1 cellular context compared by ENCODE assay signal in the genomic region with DNA sequence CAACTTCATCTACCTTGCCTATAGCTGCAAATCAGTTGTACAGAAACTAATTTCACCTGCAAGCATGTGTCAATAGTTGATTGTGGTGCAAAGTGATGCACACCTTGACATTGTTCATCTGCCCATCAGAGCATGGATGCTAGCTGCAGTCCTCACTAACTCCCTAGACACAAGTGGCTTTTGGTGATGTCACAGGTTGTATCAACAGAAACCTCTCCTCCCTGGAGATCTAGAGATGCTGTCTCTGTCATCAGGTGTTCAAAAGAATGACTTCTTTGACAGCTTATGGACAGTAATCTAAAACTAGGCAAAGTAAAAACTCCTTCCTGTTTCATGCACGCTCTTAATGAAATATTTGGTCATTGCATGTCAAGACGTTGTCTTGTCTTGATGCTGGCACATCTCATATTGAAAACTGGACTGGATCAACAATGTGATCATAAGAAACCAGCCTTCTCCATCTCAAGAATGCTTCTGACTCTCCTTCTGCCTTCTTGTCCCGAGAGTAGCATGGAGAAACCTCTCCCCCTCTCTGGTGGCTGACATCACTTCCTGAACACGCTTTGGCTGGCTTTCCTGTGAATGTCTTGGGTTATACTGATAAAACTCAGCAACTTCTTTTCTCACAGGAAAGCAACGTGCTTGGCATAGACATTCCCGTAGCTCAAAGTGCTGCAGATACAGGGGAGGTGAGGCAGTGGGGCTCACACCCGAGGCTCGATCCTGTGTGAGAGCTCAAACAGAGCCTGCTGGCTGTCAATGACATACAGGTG.
TF ChIP-seq lines count a peak whose summit lies in the region.

No MANE protein-coding gene starts in this region.

TF ChIP-seq in WTC11, 78 proteins besides CTCF, POLR2A, EP300 and RAD21 (continued from another document):
- TF ChIP-seq, protein P1, sequence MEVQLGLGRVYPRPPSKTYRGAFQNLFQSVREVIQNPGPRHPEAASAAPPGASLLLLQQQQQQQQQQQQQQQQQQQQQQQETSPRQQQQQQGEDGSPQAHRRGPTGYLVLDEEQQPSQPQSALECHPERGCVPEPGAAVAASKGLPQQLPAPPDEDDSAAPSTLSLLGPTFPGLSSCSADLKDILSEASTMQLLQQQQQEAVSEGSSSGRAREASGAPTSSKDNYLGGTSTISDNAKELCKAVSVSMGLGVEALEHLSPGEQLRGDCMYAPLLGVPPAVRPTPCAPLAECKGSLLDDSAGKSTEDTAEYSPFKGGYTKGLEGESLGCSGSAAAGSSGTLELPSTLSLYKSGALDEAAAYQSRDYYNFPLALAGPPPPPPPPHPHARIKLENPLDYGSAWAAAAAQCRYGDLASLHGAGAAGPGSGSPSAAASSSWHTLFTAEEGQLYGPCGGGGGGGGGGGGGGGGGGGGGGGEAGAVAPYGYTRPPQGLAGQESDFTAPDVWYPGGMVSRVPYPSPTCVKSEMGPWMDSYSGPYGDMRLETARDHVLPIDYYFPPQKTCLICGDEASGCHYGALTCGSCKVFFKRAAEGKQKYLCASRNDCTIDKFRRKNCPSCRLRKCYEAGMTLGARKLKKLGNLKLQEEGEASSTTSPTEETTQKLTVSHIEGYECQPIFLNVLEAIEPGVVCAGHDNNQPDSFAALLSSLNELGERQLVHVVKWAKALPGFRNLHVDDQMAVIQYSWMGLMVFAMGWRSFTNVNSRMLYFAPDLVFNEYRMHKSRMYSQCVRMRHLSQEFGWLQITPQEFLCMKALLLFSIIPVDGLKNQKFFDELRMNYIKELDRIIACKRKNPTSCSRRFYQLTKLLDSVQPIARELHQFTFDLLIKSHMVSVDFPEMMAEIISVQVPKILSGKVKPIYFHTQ (CRISPR knock-in tag; IDR thresholded peaks at IDR 0.05), result no peak
- TF ChIP-seq ELF4 (CRISPR knock-in tag; IDR thresholded peaks at IDR 0.05; ENCODE audit: low read depth), result no peak
- TF ChIP-seq JUN (CRISPR knock-in tag; IDR thresholded peaks at IDR 0.05), result no peak
- TF ChIP-seq, protein P2, sequence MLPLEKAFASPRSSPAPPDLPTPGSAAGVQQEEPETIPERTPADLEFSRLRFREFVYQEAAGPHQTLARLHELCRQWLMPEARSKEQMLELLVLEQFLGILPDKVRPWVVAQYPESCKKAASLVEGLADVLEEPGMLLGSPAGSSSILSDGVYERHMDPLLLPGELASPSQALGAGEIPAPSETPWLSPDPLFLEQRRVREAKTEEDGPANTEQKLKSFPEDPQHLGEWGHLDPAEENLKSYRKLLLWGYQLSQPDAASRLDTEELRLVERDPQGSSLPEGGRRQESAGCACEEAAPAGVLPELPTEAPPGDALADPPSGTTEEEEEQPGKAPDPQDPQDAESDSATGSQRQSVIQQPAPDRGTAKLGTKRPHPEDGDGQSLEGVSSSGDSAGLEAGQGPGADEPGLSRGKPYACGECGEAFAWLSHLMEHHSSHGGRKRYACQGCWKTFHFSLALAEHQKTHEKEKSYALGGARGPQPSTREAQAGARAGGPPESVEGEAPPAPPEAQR (CRISPR knock-in tag; IDR thresholded peaks at IDR 0.05), result no peak
- no peak for TF ChIP-seq USF1 (CRISPR knock-in tag; IDR thresholded peaks at IDR 0.05)
- no peak for TF ChIP-seq MYBL2 (CRISPR knock-in tag; IDR thresholded peaks at IDR 0.05)
- no peak for TF ChIP-seq EMX1 (CRISPR knock-in tag; IDR thresholded peaks at IDR 0.05)
- no peak for TF ChIP-seq RELA (CRISPR knock-in tag; IDR thresholded peaks at IDR 0.05; ENCODE audit: borderline replicate concordance)
- no peak for TF ChIP-seq ZNF671 (CRISPR knock-in tag; IDR thresholded peaks at IDR 0.05)
- no peak for TF ChIP-seq TP53 (CRISPR knock-in tag; IDR thresholded peaks at IDR 0.05)
- TF ChIP-seq JAZF1 (CRISPR knock-in tag; IDR thresholded peaks at IDR 0.05), result no peak
